Comparison of ENCODE assay signal across 1 cellular context in genomic region chr1:160540859-160541233, GRCh38.
TF ChIP-seq lines count a peak whose summit lies in the region.

No MANE protein-coding gene starts in this region.

TF ChIP-seq in SK-N-SH, 30 proteins besides CTCF, POLR2A, EP300 and RAD21 (continued from another document):
- TF ChIP-seq SMC3 (IDR thresholded peaks at IDR 0.05; ENCODE audit: low read depth, low read length) (no peak), NRF1 (IDR thresholded peaks at IDR 0.05; ENCODE audit: low read depth, low read length) (no peak), JUND (IDR thresholded peaks at IDR 0.05) (no peak), RCOR1 (IDR thresholded peaks at IDR 0.05; ENCODE audit: low read length) (no peak), POLR2AphosphoS5 (IDR thresholded peaks at IDR 0.05; ENCODE audit: low read depth, low read length) (no peak), GATA2 (CRISPR knock-in tag; IDR thresholded peaks at IDR 0.05) (no peak)
- TF ChIP-seq, protein P1, sequence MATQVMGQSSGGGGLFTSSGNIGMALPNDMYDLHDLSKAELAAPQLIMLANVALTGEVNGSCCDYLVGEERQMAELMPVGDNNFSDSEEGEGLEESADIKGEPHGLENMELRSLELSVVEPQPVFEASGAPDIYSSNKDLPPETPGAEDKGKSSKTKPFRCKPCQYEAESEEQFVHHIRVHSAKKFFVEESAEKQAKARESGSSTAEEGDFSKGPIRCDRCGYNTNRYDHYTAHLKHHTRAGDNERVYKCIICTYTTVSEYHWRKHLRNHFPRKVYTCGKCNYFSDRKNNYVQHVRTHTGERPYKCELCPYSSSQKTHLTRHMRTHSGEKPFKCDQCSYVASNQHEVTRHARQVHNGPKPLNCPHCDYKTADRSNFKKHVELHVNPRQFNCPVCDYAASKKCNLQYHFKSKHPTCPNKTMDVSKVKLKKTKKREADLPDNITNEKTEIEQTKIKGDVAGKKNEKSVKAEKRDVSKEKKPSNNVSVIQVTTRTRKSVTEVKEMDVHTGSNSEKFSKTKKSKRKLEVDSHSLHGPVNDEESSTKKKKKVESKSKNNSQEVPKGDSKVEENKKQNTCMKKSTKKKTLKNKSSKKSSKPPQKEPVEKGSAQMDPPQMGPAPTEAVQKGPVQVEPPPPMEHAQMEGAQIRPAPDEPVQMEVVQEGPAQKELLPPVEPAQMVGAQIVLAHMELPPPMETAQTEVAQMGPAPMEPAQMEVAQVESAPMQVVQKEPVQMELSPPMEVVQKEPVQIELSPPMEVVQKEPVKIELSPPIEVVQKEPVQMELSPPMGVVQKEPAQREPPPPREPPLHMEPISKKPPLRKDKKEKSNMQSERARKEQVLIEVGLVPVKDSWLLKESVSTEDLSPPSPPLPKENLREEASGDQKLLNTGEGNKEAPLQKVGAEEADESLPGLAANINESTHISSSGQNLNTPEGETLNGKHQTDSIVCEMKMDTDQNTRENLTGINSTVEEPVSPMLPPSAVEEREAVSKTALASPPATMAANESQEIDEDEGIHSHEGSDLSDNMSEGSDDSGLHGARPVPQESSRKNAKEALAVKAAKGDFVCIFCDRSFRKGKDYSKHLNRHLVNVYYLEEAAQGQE (IDR thresholded peaks at IDR 0.05; ENCODE audit: low read depth, low read length) = no peak
- TF ChIP-seq, protein P2, sequence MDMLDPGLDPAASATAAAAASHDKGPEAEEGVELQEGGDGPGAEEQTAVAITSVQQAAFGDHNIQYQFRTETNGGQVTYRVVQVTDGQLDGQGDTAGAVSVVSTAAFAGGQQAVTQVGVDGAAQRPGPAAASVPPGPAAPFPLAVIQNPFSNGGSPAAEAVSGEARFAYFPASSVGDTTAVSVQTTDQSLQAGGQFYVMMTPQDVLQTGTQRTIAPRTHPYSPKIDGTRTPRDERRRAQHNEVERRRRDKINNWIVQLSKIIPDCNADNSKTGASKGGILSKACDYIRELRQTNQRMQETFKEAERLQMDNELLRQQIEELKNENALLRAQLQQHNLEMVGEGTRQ (IDR thresholded peaks at IDR 0.05; ENCODE audit: borderline replicate concordance, low read depth, low read length) = no peak
TF ChIP-seq in SK-N-SH: peak in this region for 0.
